ENCODE assay signal across 1 cellular context in the genomic region with DNA sequence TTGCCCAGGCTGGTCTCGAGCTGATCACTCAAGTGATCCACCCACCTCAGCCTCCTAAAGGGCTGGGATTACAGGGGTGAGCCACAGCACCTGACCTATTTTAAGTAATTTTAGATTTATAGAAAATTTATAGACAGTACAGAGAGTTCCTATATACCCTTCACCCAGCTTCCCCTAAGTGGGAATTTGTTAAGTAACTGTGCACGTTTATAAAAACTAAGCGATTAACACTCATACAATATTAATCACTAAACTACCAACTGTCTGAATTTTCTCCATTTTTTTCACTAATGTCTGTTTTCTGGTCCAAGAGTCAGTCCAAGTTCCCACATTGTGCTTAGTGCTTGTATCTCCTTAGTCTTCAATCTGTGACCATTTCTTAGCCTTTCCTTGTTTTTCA.
A peak's percentile ranks its signal among the peaks of the same experiment; 100 is the strongest.
TF ChIP-seq lines count a peak whose summit lies in the region.

No MANE protein-coding gene starts in this region.

TF ChIP-seq in HEK293, 187 proteins besides CTCF, POLR2A, EP300 and RAD21 (continued from another document):
- TF ChIP-seq ZNF529 (tag by site-specific recombination; IDR thresholded peaks at IDR 0.05; ENCODE audit: insufficient replicate concordance) = peak; percentile 96
